In the genomic region with DNA sequence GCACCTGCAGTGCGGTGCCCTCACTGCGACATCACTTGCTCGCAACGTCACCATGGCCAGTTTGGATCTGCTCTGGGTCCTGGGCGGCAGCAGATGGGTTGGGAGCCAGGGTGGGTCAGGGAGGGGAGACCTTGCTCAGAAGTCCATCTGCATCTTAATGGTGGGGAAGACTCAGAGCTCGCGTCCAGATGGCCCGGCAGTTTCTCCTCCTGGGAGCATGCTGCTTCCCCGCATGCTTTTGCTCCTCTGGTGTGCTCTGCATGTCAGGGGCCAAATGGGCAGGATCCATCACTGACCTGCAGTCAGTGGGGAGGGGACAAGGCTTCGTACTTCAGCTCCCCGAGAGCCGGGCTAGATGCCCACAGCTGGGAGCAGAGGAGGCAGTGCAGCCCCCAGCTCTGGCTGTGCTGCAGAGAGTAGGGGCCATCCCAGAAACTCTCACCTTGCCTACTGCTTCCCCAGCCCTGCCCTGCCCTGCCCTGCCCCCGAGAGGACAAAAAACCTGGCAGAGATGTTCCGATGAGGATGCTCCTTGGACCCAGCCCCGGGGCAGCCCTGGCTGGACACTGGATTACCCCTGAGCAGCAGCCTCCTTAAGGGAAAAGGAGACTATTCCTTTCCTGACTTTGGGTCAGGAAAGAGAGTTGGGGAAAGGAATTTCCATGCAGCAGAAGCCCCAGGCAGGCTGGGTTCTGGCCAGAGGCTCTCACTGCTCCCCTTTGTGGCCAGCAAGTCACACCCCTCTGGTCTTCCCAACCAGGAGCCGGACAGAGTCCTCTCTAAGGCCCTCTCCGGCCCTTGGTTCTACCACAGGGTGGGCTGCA, we compare ENCODE assay signal across 1 cellular context.
TF ChIP-seq lines count a peak whose summit lies in the region.

No MANE protein-coding gene starts in this region.

TF ChIP-seq in GM23338, 12 proteins besides CTCF, POLR2A, EP300 and RAD21:
- TF ChIP-seq, protein P1, sequence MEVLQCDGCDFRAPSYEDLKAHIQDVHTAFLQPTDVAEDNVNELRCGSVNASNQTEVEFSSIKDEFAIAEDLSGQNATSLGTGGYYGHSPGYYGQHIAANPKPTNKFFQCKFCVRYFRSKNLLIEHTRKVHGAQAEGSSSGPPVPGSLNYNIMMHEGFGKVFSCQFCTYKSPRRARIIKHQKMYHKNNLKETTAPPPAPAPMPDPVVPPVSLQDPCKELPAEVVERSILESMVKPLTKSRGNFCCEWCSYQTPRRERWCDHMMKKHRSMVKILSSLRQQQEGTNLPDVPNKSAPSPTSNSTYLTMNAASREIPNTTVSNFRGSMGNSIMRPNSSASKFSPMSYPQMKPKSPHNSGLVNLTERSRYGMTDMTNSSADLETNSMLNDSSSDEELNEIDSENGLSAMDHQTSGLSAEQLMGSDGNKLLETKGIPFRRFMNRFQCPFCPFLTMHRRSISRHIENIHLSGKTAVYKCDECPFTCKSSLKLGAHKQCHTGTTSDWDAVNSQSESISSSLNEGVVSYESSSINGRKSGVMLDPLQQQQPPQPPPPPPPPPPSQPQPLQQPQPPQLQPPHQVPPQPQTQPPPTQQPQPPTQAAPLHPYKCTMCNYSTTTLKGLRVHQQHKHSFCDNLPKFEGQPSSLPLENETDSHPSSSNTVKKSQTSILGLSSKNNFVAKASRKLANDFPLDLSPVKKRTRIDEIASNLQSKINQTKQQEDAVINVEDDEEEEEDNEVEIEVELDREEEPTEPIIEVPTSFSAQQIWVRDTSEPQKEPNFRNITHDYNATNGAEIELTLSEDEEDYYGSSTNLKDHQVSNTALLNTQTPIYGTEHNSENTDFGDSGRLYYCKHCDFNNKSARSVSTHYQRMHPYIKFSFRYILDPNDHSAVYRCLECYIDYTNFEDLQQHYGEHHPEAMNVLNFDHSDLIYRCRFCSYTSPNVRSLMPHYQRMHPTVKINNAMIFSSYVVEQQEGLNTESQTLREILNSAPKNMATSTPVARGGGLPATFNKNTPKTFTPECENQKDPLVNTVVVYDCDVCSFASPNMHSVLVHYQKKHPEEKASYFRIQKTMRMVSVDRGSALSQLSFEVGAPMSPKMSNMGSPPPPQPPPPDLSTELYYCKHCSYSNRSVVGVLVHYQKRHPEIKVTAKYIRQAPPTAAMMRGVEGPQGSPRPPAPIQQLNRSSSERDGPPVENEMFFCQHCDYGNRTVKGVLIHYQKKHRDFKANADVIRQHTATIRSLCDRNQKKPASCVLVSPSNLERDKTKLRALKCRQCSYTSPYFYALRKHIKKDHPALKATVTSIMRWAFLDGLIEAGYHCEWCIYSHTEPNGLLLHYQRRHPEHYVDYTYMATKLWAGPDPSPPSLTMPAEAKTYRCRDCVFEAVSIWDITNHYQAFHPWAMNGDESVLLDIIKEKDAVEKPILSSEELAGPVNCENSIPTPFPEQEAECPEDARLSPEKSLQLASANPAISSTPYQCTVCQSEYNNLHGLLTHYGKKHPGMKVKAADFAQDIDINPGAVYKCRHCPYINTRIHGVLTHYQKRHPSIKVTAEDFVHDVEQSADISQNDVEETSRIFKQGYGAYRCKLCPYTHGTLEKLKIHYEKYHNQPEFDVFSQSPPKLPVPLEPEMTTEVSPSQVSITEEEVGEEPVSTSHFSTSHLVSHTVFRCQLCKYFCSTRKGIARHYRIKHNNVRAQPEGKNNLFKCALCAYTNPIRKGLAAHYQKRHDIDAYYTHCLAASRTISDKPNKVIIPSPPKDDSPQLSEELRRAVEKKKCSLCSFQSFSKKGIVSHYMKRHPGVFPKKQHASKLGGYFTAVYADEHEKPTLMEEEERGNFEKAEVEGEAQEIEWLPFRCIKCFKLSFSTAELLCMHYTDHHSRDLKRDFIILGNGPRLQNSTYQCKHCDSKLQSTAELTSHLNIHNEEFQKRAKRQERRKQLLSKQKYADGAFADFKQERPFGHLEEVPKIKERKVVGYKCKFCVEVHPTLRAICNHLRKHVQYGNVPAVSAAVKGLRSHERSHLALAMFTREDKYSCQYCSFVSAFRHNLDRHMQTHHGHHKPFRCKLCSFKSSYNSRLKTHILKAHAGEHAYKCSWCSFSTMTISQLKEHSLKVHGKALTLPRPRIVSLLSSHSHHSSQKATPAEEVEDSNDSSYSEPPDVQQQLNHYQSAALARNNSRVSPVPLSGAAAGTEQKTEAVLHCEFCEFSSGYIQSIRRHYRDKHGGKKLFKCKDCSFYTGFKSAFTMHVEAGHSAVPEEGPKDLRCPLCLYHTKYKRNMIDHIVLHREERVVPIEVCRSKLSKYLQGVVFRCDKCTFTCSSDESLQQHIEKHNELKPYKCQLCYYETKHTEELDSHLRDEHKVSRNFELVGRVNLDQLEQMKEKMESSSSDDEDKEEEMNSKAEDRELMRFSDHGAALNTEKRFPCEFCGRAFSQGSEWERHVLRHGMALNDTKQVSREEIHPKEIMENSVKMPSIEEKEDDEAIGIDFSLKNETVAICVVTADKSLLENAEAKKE (CRISPR knock-in tag; IDR thresholded peaks at IDR 0.05): no peak
- TF ChIP-seq EZH2 (IDR thresholded peaks at IDR 0.05; ENCODE audit: low read depth, unreplicated experiment) (no peak), NANOG (IDR thresholded peaks at IDR 0.05; ENCODE audit: borderline replicate concordance) (no peak), POLR2AphosphoS5 (IDR thresholded peaks at IDR 0.05; ENCODE audit: low read depth) (no peak), EZH2phosphoT487 (IDR thresholded peaks at IDR 0.05; ENCODE audit: unreplicated experiment) (no peak), JUNB (IDR thresholded peaks at IDR 0.05; ENCODE audit: unreplicated experiment) (no peak), ZNF114 (CRISPR knock-in tag; IDR thresholded peaks at IDR 0.05) (no peak), ZNF331 (CRISPR knock-in tag; IDR thresholded peaks at IDR 0.05; ENCODE audit: low read depth) (no peak), CREB1 (CRISPR knock-in tag; IDR thresholded peaks at IDR 0.05; ENCODE audit: low read depth) (no peak), STAT1 (IDR thresholded peaks at IDR 0.05; ENCODE audit: unreplicated experiment) (no peak)
- TF ChIP-seq, protein P2, sequence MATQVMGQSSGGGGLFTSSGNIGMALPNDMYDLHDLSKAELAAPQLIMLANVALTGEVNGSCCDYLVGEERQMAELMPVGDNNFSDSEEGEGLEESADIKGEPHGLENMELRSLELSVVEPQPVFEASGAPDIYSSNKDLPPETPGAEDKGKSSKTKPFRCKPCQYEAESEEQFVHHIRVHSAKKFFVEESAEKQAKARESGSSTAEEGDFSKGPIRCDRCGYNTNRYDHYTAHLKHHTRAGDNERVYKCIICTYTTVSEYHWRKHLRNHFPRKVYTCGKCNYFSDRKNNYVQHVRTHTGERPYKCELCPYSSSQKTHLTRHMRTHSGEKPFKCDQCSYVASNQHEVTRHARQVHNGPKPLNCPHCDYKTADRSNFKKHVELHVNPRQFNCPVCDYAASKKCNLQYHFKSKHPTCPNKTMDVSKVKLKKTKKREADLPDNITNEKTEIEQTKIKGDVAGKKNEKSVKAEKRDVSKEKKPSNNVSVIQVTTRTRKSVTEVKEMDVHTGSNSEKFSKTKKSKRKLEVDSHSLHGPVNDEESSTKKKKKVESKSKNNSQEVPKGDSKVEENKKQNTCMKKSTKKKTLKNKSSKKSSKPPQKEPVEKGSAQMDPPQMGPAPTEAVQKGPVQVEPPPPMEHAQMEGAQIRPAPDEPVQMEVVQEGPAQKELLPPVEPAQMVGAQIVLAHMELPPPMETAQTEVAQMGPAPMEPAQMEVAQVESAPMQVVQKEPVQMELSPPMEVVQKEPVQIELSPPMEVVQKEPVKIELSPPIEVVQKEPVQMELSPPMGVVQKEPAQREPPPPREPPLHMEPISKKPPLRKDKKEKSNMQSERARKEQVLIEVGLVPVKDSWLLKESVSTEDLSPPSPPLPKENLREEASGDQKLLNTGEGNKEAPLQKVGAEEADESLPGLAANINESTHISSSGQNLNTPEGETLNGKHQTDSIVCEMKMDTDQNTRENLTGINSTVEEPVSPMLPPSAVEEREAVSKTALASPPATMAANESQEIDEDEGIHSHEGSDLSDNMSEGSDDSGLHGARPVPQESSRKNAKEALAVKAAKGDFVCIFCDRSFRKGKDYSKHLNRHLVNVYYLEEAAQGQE (IDR thresholded peaks at IDR 0.05; ENCODE audit: unreplicated experiment): no peak
- TF ChIP-seq, protein P3, sequence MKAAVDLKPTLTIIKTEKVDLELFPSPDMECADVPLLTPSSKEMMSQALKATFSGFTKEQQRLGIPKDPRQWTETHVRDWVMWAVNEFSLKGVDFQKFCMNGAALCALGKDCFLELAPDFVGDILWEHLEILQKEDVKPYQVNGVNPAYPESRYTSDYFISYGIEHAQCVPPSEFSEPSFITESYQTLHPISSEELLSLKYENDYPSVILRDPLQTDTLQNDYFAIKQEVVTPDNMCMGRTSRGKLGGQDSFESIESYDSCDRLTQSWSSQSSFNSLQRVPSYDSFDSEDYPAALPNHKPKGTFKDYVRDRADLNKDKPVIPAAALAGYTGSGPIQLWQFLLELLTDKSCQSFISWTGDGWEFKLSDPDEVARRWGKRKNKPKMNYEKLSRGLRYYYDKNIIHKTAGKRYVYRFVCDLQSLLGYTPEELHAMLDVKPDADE (IDR thresholded peaks at IDR 0.05): no peak
